Comparison of ENCODE assay signal across 8 cellular contexts in genomic region chr1:207692291-207692690, GRCh38. TPM values are rescaled to one million over a fixed set of nuclear protein-coding genes. Genes with fewer than 3 reads are reported as not detected.
"Had no signal": no experiment of that assay in that cellular context is flagged by ENCODE, and none has a peak within 500 bp of the region (broad histone marks: within the 10 kb centered on the region; RNA-seq: fewer than 3 reads in every experiment).

No MANE protein-coding gene starts in this region.

RNA-seq across cellular contexts. Expression of gene CR1L, which starts 47.4 kb away (rescaled TPM):
- total RNA-seq: HT1080, LHCN-M2, MCF 10A, NCI-H460, PC-9, Right ventricle myocardium superior, SJSA1 had no signal
- polyA plus RNA-seq: IgD-negative memory B cell had no signal
